1 cellular context compared by ENCODE assay signal in the genomic region with DNA sequence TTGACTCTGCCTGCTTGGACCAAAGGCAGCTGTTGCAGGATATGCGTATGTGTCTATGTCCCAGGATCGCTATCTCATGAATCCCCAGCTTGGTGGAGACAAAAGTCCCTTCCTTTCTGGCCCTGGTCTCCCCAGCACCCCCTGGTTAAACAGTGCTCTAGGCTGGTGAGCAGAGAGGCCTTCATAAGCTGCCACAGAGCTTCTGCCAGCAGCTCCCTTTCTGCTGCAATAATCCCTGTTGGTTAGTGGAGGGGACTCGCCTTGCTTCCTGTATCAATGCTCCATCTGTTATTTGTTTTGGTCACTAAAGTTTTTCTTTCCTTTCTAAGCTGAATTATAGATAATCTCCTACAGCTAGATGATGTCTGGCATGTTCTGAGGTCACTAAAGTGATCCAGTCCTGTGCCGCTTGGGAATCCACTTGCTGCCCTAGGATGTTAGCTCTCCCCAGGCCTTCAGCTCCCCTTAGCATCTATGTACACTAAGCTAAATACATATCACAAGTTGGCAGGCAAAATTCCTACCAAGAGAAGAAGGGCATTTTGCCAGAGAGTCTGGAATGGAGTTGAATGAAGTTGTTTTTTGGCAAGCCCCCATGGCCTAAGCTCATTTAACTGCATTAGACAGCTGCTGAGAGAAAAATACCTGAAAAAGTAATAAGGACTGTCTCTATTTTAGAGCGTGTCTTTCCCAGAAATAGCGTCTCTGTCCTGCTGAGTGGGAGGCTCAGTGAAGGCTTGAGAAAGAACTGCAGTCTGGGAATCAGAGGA.
TF ChIP-seq lines count a peak whose summit lies in the region.

No MANE protein-coding gene starts in this region.

TF ChIP-seq in IMR-90, 13 proteins besides CTCF, POLR2A, EP300 and RAD21:
- TF ChIP-seq, protein P1, sequence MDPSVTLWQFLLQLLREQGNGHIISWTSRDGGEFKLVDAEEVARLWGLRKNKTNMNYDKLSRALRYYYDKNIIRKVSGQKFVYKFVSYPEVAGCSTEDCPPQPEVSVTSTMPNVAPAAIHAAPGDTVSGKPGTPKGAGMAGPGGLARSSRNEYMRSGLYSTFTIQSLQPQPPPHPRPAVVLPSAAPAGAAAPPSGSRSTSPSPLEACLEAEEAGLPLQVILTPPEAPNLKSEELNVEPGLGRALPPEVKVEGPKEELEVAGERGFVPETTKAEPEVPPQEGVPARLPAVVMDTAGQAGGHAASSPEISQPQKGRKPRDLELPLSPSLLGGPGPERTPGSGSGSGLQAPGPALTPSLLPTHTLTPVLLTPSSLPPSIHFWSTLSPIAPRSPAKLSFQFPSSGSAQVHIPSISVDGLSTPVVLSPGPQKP (IDR thresholded peaks at IDR 0.05; ENCODE audit: borderline replicate concordance, low read depth, low read length), result no peak
- TF ChIP-seq MAZ (IDR thresholded peaks at IDR 0.05; ENCODE audit: borderline replicate concordance, low read depth, low read length) (no peak), NFE2L2 (IDR thresholded peaks at IDR 0.05; ENCODE audit: low read depth, low read length) (no peak)
TF ChIP-seq in IMR-90: peak in this region for 0.
